9 cellular contexts compared by ENCODE assay signal in genomic region chr1:94329986-94330385, GRCh38.
DNase-seq lines count a peak whose midpoint lies in the region; ATAC-seq and TF ChIP-seq lines count a peak whose summit lies in the region.
"Had no signal": no experiment of that assay in that cellular context is flagged by ENCODE, and none has a peak within 500 bp of the region (broad histone marks: within the 10 kb centered on the region; RNA-seq: fewer than 3 reads in every experiment).

No MANE protein-coding gene starts in this region.

- H3K36me3 ChIP-seq in MG63 (no peaks in the 10 kb centered on the region; the same call in 1 of the 2 replicates), endodermal cell (ENCODE audit: control insufficient read depth, insufficient read depth, low read length) (no peaks in the 10 kb centered on the region)

- TF ChIP-seq CTCF in Calu3 (IDR thresholded peaks at IDR 0.05; ENCODE audit: unreplicated experiment) (no peak), endodermal cell (conservative IDR thresholded peaks at IDR 0.05) (peak; percentile 76)

- H3K4me3 Mint-ChIP-seq in Calu3 (ENCODE audit: low read depth, unreplicated experiment) = peak overlapping the region; percentile 1
- no peak overlapping the region for H3K4me3 Mint-ChIP-seq in endodermal cell

- DNase-seq in Calu3 (peak; percentile 32), MG63 (peak; percentile 13), endodermal cell (peak; percentile 70), myocyte (ENCODE audit: low read depth) (peak; percentile 47), NCI-H1048 (lab: John Stamatoyannopoulos, UW) (no peak)
- DNase-seq in stimulated activated CD4-positive, alpha-beta T cell treated with anti-CD3 and anti-CD28 coated beads, Interleukin-2, amount 100 ng/mL, for 24 hours = no peak
- DNase-seq: stimulated activated CD4-positive, alpha-beta T cell treated with anti-CD3 and anti-CD28 coated beads, Interleukin-4, amount 100 ng/mL, for 1 hour had no signal

- H3K9ac ChIP-seq in endodermal cell (ENCODE audit: extremely low read depth, low read length, poor library complexity, severe bottlenecking) = no peak overlapping the region

- no peak overlapping the region for H3K27ac Mint-ChIP-seq in Calu3 (ENCODE audit: unreplicated experiment)
- H3K27ac Mint-ChIP-seq in endodermal cell = no peak overlapping the region

- peaks cover 21% of the 10 kb centered on the region for H3K4me1 ChIP-seq in endodermal cell (ENCODE audit: control insufficient read depth, insufficient read depth, low read length)

- H3K27ac ChIP-seq in endodermal cell (ENCODE audit: low read depth, low read length) = no peak overlapping the region

- no peaks in the 10 kb centered on the region for H3K9me3 Mint-ChIP-seq in Calu3 (ENCODE audit: low read depth, unreplicated experiment)
- no peaks in the 10 kb centered on the region for H3K9me3 Mint-ChIP-seq in endodermal cell

- H3K9me3 ChIP-seq in MG63 (no peaks in the 10 kb centered on the region), endodermal cell (ENCODE audit: control insufficient read depth, low read length) (no peaks in the 10 kb centered on the region)

- H3K27me3 ChIP-seq in MG63 (no peaks in the 10 kb centered on the region), endodermal cell (ENCODE audit: control insufficient read depth, insufficient read depth, low read length, poor library complexity, severe bottlenecking) (no peaks in the 10 kb centered on the region)

- BruUV-seq in Calu3 (replicated peaks; lab: Mats Ljungman, UMichigan) = no TSS peak

- CTCF ChIA-PET in Calu3 (lab: Charles Lee) = interaction anchor here (1.3 to 8.5 kb wide), 6 partner anchors 93 to 285 kb away, joined by 4 to 107 read pairs (median 4); partner anchors contain the start of gene ARHGAP29

- H3K4me1 Mint-ChIP-seq in Calu3 (ENCODE audit: low read depth, unreplicated experiment) (peaks cover 65% of the 10 kb centered on the region), endodermal cell (peaks cover 60% of the 10 kb centered on the region)

- no peak overlapping the region for H3K4me3 ChIP-seq in MG63
- no peak overlapping the region for H3K4me3 ChIP-seq in endodermal cell (ENCODE audit: low read length)

- H3K27me3 Mint-ChIP-seq in Calu3 (ENCODE audit: unreplicated experiment) (no peaks in the 10 kb centered on the region), endodermal cell (ENCODE audit: insufficient read depth) (no peaks in the 10 kb centered on the region)

- H3K36me3 Mint-ChIP-seq in Calu3 (ENCODE audit: insufficient read depth, unreplicated experiment) (no peaks in the 10 kb centered on the region), endodermal cell (ENCODE audit: low read depth) (no peaks in the 10 kb centered on the region)

- intact Hi-C loops in Calu3 (cut with micrococcal nuclease; ENCODE audit: unreplicated experiment) = loop anchor here (1.0 to 5.0 kb wide), 3 partner anchors 43 to 261 kb away; no protein-coding TSS in a partner anchor

- ATAC-seq in HG02678 (IDR thresholded peaks at IDR 0.05; ENCODE audit: unreplicated experiment) (no peak), GM19455 (IDR thresholded peaks at IDR 0.05; ENCODE audit: unreplicated experiment) (no peak)

- WGBS in endodermal cell (ENCODE audit: insufficient coverage in 1 of 2, insufficient read length in 1 of 2), 2 experiments = 64% methylated on average over 3 of the region's 3 CpGs; no CpG with 5 or more reads in 1 of the 2 experiments

Comparison
In these comparisons a context has a peak if more than half of its experiments do, and no peak if none do; other contexts are left out.
1. DNase-seq: peak in Calu3 (single experiment), MG63 (single experiment), endodermal cell (single experiment) and myocyte (single experiment); none in NCI-H1048 (single experiment) and stimulated activated CD4-positive, alpha-beta T cell treated with anti-CD3 and anti-CD28 coated beads, Interleukin-2, amount 100 ng/mL, for 24 hours (0 of 2).